14 cellular contexts compared by ENCODE assay signal in the genomic region with DNA sequence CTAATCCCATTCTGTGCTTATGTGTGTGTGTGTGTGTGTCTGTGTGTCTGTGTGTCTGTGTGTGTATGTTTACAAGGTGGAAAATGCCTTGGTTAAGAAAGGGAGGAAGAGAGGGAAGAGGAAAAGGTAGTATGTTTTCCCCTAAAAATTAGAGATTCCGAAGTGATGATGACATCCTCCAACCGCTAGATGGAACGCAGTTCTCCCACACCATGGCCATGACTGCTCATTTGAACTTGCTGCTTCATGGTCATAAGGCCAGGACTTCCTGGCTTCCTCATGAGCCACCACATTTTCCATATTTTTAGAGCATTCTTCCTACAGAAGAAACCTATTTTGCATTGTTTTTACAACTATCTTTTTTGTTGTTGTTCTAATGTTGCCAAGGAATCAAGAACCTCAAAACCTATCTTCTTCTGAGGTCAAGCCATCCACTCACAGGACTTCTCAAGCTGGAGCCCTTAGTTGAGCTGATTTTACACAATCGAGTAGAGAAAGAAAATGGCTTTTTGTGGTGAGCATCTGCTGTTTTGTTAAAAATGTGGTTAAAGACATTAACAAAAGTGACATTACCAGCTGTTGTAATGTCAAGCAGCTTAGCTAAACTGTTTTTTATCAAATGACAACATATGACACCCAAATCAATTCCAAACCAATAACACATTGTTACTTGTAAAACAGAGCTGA.
DNase-seq lines count a peak whose midpoint lies in the region; FAIRE-seq and TF ChIP-seq lines count a peak whose summit lies in the region.
"Had no signal": no experiment of that assay in that cellular context is flagged by ENCODE, and none has a peak within 500 bp of the region (broad histone marks: within the 10 kb centered on the region; RNA-seq: fewer than 3 reads in every experiment).

No MANE protein-coding gene starts in this region.

- H3K9me3 ChIP-seq in subcutaneous abdominal adipose tissue (ENCODE audit: control insufficient read depth in 5 of 5, low read length in 5 of 5) = no peaks in the 10 kb centered on the region
- H3K9me3 ChIP-seq: BLaER1 had no signal

- H3K27ac ChIP-seq in subcutaneous abdominal adipose tissue (ENCODE audit: low read depth, low read length) = peak overlapping the region; percentile 19
- H3K27ac ChIP-seq: BLaER1 had no signal

- H3K27me3 ChIP-seq in subcutaneous abdominal adipose tissue (ENCODE audit: control insufficient read depth in 5 of 5, insufficient read depth in 4 of 5, low read length in 5 of 5) = no peaks in the 10 kb centered on the region
- H3K27me3 ChIP-seq: BLaER1 had no signal

- peak; percentile 1 for DNase-seq in HT1080 (ENCODE audit: low read depth)
- peak; percentile 56 for DNase-seq in NCI-H1694 treated with DMSO at 0.1 percent for 48 hours (lab: John Stamatoyannopoulos, UW)
- DNase-seq in fibroblast of villous mesenchyme (ENCODE audit: low read depth) = peak; percentile 8
- no peak for DNase-seq in cerebellar cortex (ENCODE audit: low spot score)
- no peak for DNase-seq in D721Med (ENCODE audit: insufficient read length, low spot score)
- DNase-seq in activated naive CD4-positive, alpha-beta T cell (lab: John Stamatoyannopoulos, UW) = no peak
- DNase-seq: CD8-positive, alpha-beta memory T cell; H9; NCI-H226; NK-92 treated with Interleukin-12 subunit alpha and Interleukin-12 subunit beta, amount 100 ng/mL, for 24 hours; PC-3; T-cell had no signal

- H3K9ac ChIP-seq in subcutaneous abdominal adipose tissue (ENCODE audit: low read length in 5 of 5) = no peak overlapping the region
- H3K9ac ChIP-seq: BLaER1 had no signal

- H3K4me3 ChIP-seq in fibroblast of villous mesenchyme (ENCODE audit: low read depth, low read length) (no peak overlapping the region), subcutaneous abdominal adipose tissue (ENCODE audit: low read depth in 1 of 5, low read length in 5 of 5) (no peak overlapping the region)
- H3K4me3 ChIP-seq: BLaER1 had no signal

- no peaks in the 10 kb centered on the region for H3K36me3 ChIP-seq in subcutaneous abdominal adipose tissue (ENCODE audit: control insufficient read depth in 5 of 5, insufficient read depth in 5 of 5, low read length in 5 of 5)
- H3K36me3 ChIP-seq: BLaER1 had no signal

- no peak for FAIRE-seq in D721Med (lab: Jason Lieb, UNC)

- no peak for TF ChIP-seq CTCF in fibroblast of villous mesenchyme (IDR thresholded peaks at IDR 0.05; ENCODE audit: insufficient read depth, low read depth, low read length)
- no peak for TF ChIP-seq CTCF in D721Med (IDR thresholded peaks at IDR 0.05; ENCODE audit: insufficient read depth, missing control alignments)

- H3K4me1 ChIP-seq in subcutaneous abdominal adipose tissue (ENCODE audit: control insufficient read depth in 5 of 5, insufficient read depth in 5 of 5, low read length in 5 of 5) = peaks cover 0 to 21% (median 9%) of the 10 kb centered on the region in 5 donors
- H3K4me1 ChIP-seq: BLaER1 had no signal

Comparison
In these comparisons a context has a peak if more than half of its experiments do, and no peak if none do; other contexts are left out.
1. DNase-seq: peak in HT1080 (single experiment), NCI-H1694 treated with DMSO at 0.1 percent for 48 hours (single experiment) and fibroblast of villous mesenchyme (single experiment); none in cerebellar cortex (single experiment), D721Med (single experiment) and activated naive CD4-positive, alpha-beta T cell (0 of 4).